In the genomic region with DNA sequence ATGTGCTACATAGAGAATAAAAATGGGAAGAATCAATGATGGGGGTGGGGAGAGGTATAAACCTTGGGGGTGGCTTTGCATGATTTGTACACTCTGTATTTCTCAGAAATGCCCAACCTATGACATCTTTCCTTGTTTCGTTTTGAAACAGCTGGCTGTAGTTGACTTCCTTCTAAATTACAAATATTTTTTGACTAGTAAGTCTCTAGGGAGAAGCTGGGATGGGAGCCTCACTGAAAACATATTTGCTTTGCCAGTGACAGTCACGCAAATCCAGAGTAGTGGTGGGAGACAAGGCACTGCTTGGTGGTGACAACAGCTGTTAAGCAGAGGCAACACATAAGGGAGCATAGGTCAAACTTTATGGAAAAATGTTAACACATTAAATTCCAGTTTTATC, we compare ENCODE assay signal across 18 cellular contexts.
A peak's percentile ranks its signal among the peaks of the same experiment; 100 is the strongest.
DNase-seq lines count a peak whose midpoint lies in the region; ATAC-seq and TF ChIP-seq lines count a peak whose summit lies in the region.
"Had no signal": no experiment of that assay in that cellular context is flagged by ENCODE, and none has a peak within 500 bp of the region (broad histone marks: within the 10 kb centered on the region; RNA-seq: fewer than 3 reads in every experiment).

No MANE protein-coding gene starts in this region.

- H3F3A ChIP-seq in SK-N-SH (replicated peaks; ENCODE audit: insufficient read depth) = no peaks in the 10 kb centered on the region

- no peak overlapping the region for H2AFZ ChIP-seq in SK-N-SH (ENCODE audit: low read depth)

- peak; percentile 8 for DNase-seq in SK-N-SH
- DNase-seq in adipocyte (ENCODE audit: low read depth) = peak; percentile 62
- DNase-seq in right cardiac atrium = peak in 1 of 3 donors; percentile 28
- DNase-seq in stromal cell of bone marrow (ENCODE audit: low read depth) = peak; percentile 15
- no peak for DNase-seq in HEK293T (ENCODE audit: extremely low spot score)
- DNase-seq in effector CD4-positive, alpha-beta T cell = no peak
- DNase-seq: activated CD4-positive, alpha-beta T cell treated with anti-CD3 and anti-CD28 coated beads for 48 hours; activated naive CD4-positive, alpha-beta T cell treated with Interleukin-2 at 50 U/mL for 16 hours; CD8-positive, alpha-beta memory T cell; dermis blood vessel endothelial cell; esophagus squamous epithelium; NCI-H2081; NCI-H524 treated with DMSO at 0.1 percent for 48 hours; posterior cingulate gyrus; stimulated activated naive CD4-positive, alpha-beta T cell had no signal

- TF ChIP-seq EP300 in SK-N-SH (IDR thresholded peaks at IDR 0.05; ENCODE audit: borderline replicate concordance in 1 of 2, low read depth in 1 of 2, low read length in 1 of 2) = no peak

- H3K4me2 ChIP-seq in SK-N-SH = no peak overlapping the region

- H3K4me1 ChIP-seq in SK-N-SH (ENCODE audit: control insufficient read depth in 1 of 2, insufficient read depth in 2 of 2, low read depth in 1 of 2, low read length in 1 of 2) (peaks cover 0 to 2% of the 10 kb centered on the region in 2 experiments; a peak in 2 of 4 replicates), adipocyte (ENCODE audit: control insufficient read depth, insufficient read depth, low read length) (peaks cover 31% of the 10 kb centered on the region), right cardiac atrium (ENCODE audit: control insufficient read depth, insufficient read depth, low read length) (no peaks in the 10 kb centered on the region)
- H3K4me1 ChIP-seq: esophagus squamous epithelium had no signal

- CTCF ChIA-PET in SK-N-SH (lab: Yijun Ruan, JAX) = no interaction called here
- CTCF ChIA-PET in HEK293T (lab: Yijun Ruan, JAX) = interaction anchor here (0.7 kb wide), 1 partner anchor 514 kb away, joined by 3 read pairs; no protein-coding TSS in a partner anchor

- ATAC-seq in SK-N-SH treated with all-trans-retinoic acid at 6 μM for 48 hours = no peak
- peak; percentile 66 to 86 for ATAC-seq in right cardiac atrium
- ATAC-seq in HG03135 (IDR thresholded peaks at IDR 0.05; ENCODE audit: unreplicated experiment) = no peak
- ATAC-seq: left lobe of liver had no signal

- no peak for TF ChIP-seq RAD21 in SK-N-SH (IDR thresholded peaks at IDR 0.05; ENCODE audit: low read length)

- no peaks in the 10 kb centered on the region for H3K79me2 ChIP-seq in SK-N-SH (ENCODE audit: insufficient read depth)

- no peak overlapping the region for H3K9ac ChIP-seq in SK-N-SH
- peak overlapping the region; percentile 30 for H3K9ac ChIP-seq in adipocyte (ENCODE audit: low read length)

- no peaks in the 10 kb centered on the region for H3K9me2 ChIP-seq in SK-N-SH

- H4K20me1 ChIP-seq in SK-N-SH (ENCODE audit: insufficient read depth) = no peaks in the 10 kb centered on the region

- POLR2A ChIA-PET in SK-N-SH (lab: Yijun Ruan, JAX) = no interaction called here
- POLR2A ChIA-PET in HEK293T (lab: Yijun Ruan, JAX) = no interaction called here

- H3K27ac ChIP-seq in SK-N-SH (ENCODE audit: low read depth in 2 of 2, low read length in 1 of 2) (no peak overlapping the region), right cardiac atrium (ENCODE audit: low read length) (no peak overlapping the region)
- H3K27ac ChIP-seq: esophagus squamous epithelium had no signal

- intact Hi-C loops in right cardiac atrium (cut with DNase I) = loop anchor here in 1 of 4 donors (2.0 kb wide), 1 partner anchor 16 kb away; no protein-coding TSS in a partner anchor

- no peak for TF ChIP-seq CTCF in SK-N-SH (IDR thresholded peaks at IDR 0.05)

- 71% methylated on average over 2 of the region's 2 CpGs for WGBS in SK-N-SH (ENCODE audit: low lambda C conversion rate)
- 20% methylated on average over 2 of the region's 2 CpGs for WGBS in right cardiac atrium

- H3K4me3 ChIP-seq in SK-N-SH (ENCODE audit: low read depth in 2 of 2, low read length in 1 of 2) = no peak overlapping the region
- peak overlapping the region; percentile 51 for H3K4me3 ChIP-seq in adipocyte (ENCODE audit: low read length)
- no peak overlapping the region for H3K4me3 ChIP-seq in right cardiac atrium (ENCODE audit: low read length)
- H3K4me3 ChIP-seq: esophagus squamous epithelium had no signal

- H3K27me3 ChIP-seq in SK-N-SH (ENCODE audit: insufficient read depth) (no peaks in the 10 kb centered on the region), adipocyte (replicated peaks; ENCODE audit: control insufficient read depth, insufficient read depth, low read length) (no peaks in the 10 kb centered on the region), right cardiac atrium (ENCODE audit: control insufficient read depth, insufficient read depth) (no peaks in the 10 kb centered on the region)
- H3K27me3 ChIP-seq: esophagus squamous epithelium had no signal

- H3K36me3 ChIP-seq in SK-N-SH (replicated peaks in 1 of 2; ENCODE audit: control insufficient read depth in 1 of 2, insufficient read depth in 2 of 2, low read length in 1 of 2) = no peaks in the 10 kb centered on the region
- H3K36me3 ChIP-seq in adipocyte (ENCODE audit: control insufficient read depth, insufficient read depth, low read length, severe bottlenecking) = no peaks in the 10 kb centered on the region
- H3K36me3 ChIP-seq: esophagus squamous epithelium had no signal

- no peaks in the 10 kb centered on the region for H3K9me3 ChIP-seq in SK-N-SH
- no peaks in the 10 kb centered on the region for H3K9me3 ChIP-seq in adipocyte (ENCODE audit: control insufficient read depth, low read length)
- H3K9me3 ChIP-seq in right cardiac atrium (ENCODE audit: control insufficient read depth, low read length) = no peaks in the 10 kb centered on the region
- H3K9me3 ChIP-seq: esophagus squamous epithelium had no signal

TF ChIP-seq in SK-N-SH, 30 proteins besides CTCF, POLR2A, EP300 and RAD21 (continues in another document):
- TF ChIP-seq, protein P1, sequence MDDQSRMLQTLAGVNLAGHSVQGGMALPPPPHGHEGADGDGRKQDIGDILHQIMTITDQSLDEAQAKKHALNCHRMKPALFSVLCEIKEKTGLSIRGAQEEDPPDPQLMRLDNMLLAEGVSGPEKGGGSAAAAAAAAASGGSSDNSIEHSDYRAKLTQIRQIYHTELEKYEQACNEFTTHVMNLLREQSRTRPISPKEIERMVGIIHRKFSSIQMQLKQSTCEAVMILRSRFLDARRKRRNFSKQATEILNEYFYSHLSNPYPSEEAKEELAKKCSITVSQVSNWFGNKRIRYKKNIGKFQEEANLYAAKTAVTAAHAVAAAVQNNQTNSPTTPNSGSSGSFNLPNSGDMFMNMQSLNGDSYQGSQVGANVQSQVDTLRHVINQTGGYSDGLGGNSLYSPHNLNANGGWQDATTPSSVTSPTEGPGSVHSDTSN (IDR thresholded peaks at IDR 0.05) = no peak
- TF ChIP-seq RCOR1 (IDR thresholded peaks at IDR 0.05; ENCODE audit: low read length) (no peak), GATA2 (CRISPR knock-in tag; IDR thresholded peaks at IDR 0.05) (no peak), GABPA (IDR thresholded peaks at IDR 0.05; ENCODE audit: low read depth) (no peak), FOSL2 (IDR thresholded peaks at IDR 0.05; ENCODE audit: borderline replicate concordance, low read depth) (no peak)

TF ChIP-seq in SK-N-SH treated with all-trans-retinoic acid at 6 μM for 48 hours, 23 proteins besides CTCF, POLR2A, EP300 and RAD21 (continues in another document):
- TF ChIP-seq ESRRG (CRISPR knock-in tag; IDR thresholded peaks at IDR 0.05) = no peak
- TF ChIP-seq ZFP3 (CRISPR knock-in tag; IDR thresholded peaks at IDR 0.05) = no peak
- TF ChIP-seq, protein P2, sequence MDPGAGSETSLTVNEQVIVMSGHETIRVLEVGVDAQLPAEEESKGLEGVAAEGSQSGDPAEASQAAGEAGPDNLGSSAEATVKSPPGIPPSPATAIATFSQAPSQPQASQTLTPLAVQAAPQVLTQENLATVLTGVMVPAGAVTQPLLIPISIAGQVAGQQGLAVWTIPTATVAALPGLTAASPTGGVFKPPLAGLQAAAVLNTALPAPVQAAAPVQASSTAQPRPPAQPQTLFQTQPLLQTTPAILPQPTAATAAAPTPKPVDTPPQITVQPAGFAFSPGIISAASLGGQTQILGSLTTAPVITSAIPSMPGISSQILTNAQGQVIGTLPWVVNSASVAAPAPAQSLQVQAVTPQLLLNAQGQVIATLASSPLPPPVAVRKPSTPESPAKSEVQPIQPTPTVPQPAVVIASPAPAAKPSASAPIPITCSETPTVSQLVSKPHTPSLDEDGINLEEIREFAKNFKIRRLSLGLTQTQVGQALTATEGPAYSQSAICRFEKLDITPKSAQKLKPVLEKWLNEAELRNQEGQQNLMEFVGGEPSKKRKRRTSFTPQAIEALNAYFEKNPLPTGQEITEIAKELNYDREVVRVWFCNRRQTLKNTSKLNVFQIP (CRISPR knock-in tag; IDR thresholded peaks at IDR 0.05; ENCODE audit: borderline replicate concordance, low read depth) = no peak
- TF ChIP-seq OSR1 (CRISPR knock-in tag; IDR thresholded peaks at IDR 0.05) = no peak
- TF ChIP-seq BACH2 (CRISPR knock-in tag; IDR thresholded peaks at IDR 0.05; ENCODE audit: borderline replicate concordance) = no peak
- TF ChIP-seq TCF4 (CRISPR knock-in tag; IDR thresholded peaks at IDR 0.05; ENCODE audit: borderline replicate concordance) = no peak
- TF ChIP-seq ZNF8 (CRISPR knock-in tag; IDR thresholded peaks at IDR 0.05) = no peak
- TF ChIP-seq ZFP30 (CRISPR knock-in tag; IDR thresholded peaks at IDR 0.05) = no peak
- TF ChIP-seq GLIS3 (CRISPR knock-in tag; IDR thresholded peaks at IDR 0.05) = no peak

TF ChIP-seq in HEK293T, 16 proteins besides CTCF, POLR2A, EP300 and RAD21:
- TF ChIP-seq HDGF (IDR thresholded peaks at IDR 0.05; ENCODE audit: borderline replicate concordance) (no peak), SP1 (IDR thresholded peaks at IDR 0.05) (no peak), SUZ12 (IDR thresholded peaks at IDR 0.05) (no peak), ZNF384 (IDR thresholded peaks at IDR 0.05) (no peak), FOXA1 (IDR thresholded peaks at IDR 0.05) (no peak), ELF4 (IDR thresholded peaks at IDR 0.05) (no peak), NFRKB (IDR thresholded peaks at IDR 0.05) (no peak), CTBP1 (IDR thresholded peaks at IDR 0.05; ENCODE audit: borderline replicate concordance) (no peak), LEF1 (IDR thresholded peaks at IDR 0.05; ENCODE audit: borderline replicate concordance) (no peak), TARDBP (IDR thresholded peaks at IDR 0.05) (no peak), FOXK2 (IDR thresholded peaks at IDR 0.05) (no peak), FOXM1 (IDR thresholded peaks at IDR 0.05; ENCODE audit: borderline replicate concordance) (no peak), ARNT (IDR thresholded peaks at IDR 0.05) (no peak)
- TF ChIP-seq, protein P3, sequence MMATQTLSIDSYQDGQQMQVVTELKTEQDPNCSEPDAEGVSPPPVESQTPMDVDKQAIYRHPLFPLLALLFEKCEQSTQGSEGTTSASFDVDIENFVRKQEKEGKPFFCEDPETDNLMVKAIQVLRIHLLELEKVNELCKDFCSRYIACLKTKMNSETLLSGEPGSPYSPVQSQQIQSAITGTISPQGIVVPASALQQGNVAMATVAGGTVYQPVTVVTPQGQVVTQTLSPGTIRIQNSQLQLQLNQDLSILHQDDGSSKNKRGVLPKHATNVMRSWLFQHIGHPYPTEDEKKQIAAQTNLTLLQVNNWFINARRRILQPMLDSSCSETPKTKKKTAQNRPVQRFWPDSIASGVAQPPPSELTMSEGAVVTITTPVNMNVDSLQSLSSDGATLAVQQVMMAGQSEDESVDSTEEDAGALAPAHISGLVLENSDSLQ (IDR thresholded peaks at IDR 0.05) = no peak

Comparison
In these comparisons a context has a peak if more than half of its experiments do, and no peak if none do; other contexts are left out.
1. DNase-seq: peak in SK-N-SH (single experiment), adipocyte (single experiment) and stromal cell of bone marrow (single experiment); none in HEK293T (single experiment) and effector CD4-positive, alpha-beta T cell (single experiment).
2. ATAC-seq: peak in right cardiac atrium (2 of 2); none in SK-N-SH treated with all-trans-retinoic acid at 6 μM for 48 hours (single experiment) and HG03135 (single experiment).